29 cellular contexts compared by ENCODE assay signal in genomic region chr2:143840601-143841000, GRCh38.
"Had no signal": no experiment of that assay in that cellular context is flagged by ENCODE, and none has a peak within 500 bp of the region (broad histone marks: within the 10 kb centered on the region; RNA-seq: fewer than 3 reads in every experiment).

No MANE protein-coding gene starts in this region.

- DNase-seq: activated B cell treated with CpG ODN at 0.5 μM for 24 hours; activated CD4-positive, alpha-beta memory T cell treated with anti-CD3 and anti-CD28 coated beads for 36 hours; activated CD4-positive, alpha-beta T cell treated with anti-CD3 and anti-CD28 coated beads for 4 hours; activated CD4-positive, alpha-beta T cell treated with anti-CD3 and anti-CD28 coated beads, Interleukin-2, amount 50 U/mL, for 1 hour; activated CD4-positive, CD25-positive, alpha-beta regulatory T cell treated with anti-CD3 and anti-CD28 coated beads, Interleukin-2, amount 50 U/mL, for 72 hours; activated CD8-positive, alpha-beta memory T cell treated with anti-CD3 and anti-CD28 coated beads, Interleukin-2, amount 50 U/mL, for 4 hours; activated gamma-delta T cell treated with Interleukin-2 at 50 U/mL for 16 hours; activated naive CD4-positive, alpha-beta T cell treated with anti-CD3 and anti-CD28 coated beads for 36 hours; activated T-cell treated with anti-CD3 and anti-CD28 coated beads for 4 hours; activated T-cell treated with anti-CD3 and anti-CD28 coated beads, Interleukin-2, amount 50 U/mL, for 4 hours; adrenal gland; brain microvascular endothelial cell; central memory CD4-positive, alpha-beta T cell; Karpas-422; NCI-H1105; NCI-H1417 treated with DMSO at 0.1 percent for 48 hours; NCI-H187 treated with DMSO at 0.1 percent for 48 hours; NCI-H2081; NCI-H345; NCI-H524 treated with DMSO at 0.1 percent for 48 hours; PC-3; Peyer's patch; RPMI8226; SHP77 treated with DMSO at 0.1 percent for 48 hours; T-cell; T-helper 17 cell; T-helper 9 cell had no signal

- ATAC-seq: activated naive CD4-positive, alpha-beta T cell treated with anti-CD3 and anti-CD28 coated beads, Interleukin-2, amount 50 U/mL, for 72 hours; activated T-cell treated with anti-CD3 and anti-CD28 coated beads, Interleukin-2, amount 50 U/mL, for 4 hours; PC-3; SK-N-SH treated with all-trans-retinoic acid at 6 μM for 48 hours; T-cell; T-helper 17 cell had no signal
